In genomic region chr3:78659386-78659987, GRCh38 we compare ENCODE assay signal across 8 cellular contexts.
A peak's percentile ranks its signal among the peaks of the same experiment; 100 is the strongest.
DNase-seq lines count a peak whose midpoint lies in the region; ATAC-seq and TF ChIP-seq lines count a peak whose summit lies in the region.

No MANE protein-coding gene starts in this region.

- ATAC-seq in GM19035 (IDR thresholded peaks at IDR 0.05; ENCODE audit: unreplicated experiment), result no peak
- ATAC-seq in HG03354 (IDR thresholded peaks at IDR 0.05; ENCODE audit: poor library complexity, severe bottlenecking, unreplicated experiment), result no peak

- no peak overlapping the region for H3K27ac Mint-ChIP-seq in endodermal cell

- no peak overlapping the region for H3K4me3 Mint-ChIP-seq in endodermal cell

- H3K27me3 ChIP-seq in BE2C (no peaks in the 10 kb centered on the region), endodermal cell (ENCODE audit: control insufficient read depth, insufficient read depth, low read length, poor library complexity, severe bottlenecking) (no peaks in the 10 kb centered on the region), osteoblast (ENCODE audit: insufficient read depth, low read length) (no peaks in the 10 kb centered on the region)

- POLR2A ChIA-PET in OCI-LY7 (lab: Charles Lee), result no interaction called here

- H3K9me3 ChIP-seq in BE2C, result no peaks in the 10 kb centered on the region
- H3K9me3 ChIP-seq in OCI-LY7 (ENCODE audit: low read length), result no peaks in the 10 kb centered on the region
- no peaks in the 10 kb centered on the region for H3K9me3 ChIP-seq in endodermal cell (ENCODE audit: control insufficient read depth, low read length)
- no peaks in the 10 kb centered on the region for H3K9me3 ChIP-seq in osteoblast (ENCODE audit: low read depth, low read length)

- H3K4me1 ChIP-seq in BE2C (no peaks in the 10 kb centered on the region), OCI-LY7 (ENCODE audit: insufficient read depth, low read length, poor library complexity, severe bottlenecking) (no peaks in the 10 kb centered on the region), endodermal cell (ENCODE audit: control insufficient read depth, insufficient read depth, low read length) (no peaks in the 10 kb centered on the region), osteoblast (ENCODE audit: insufficient read depth, low read length) (no peaks in the 10 kb centered on the region)

- H3K4me3 ChIP-seq in BE2C (ENCODE audit: low read depth, low read length) (no peak overlapping the region), GM12865 (ENCODE audit: low read depth, low read length) (no peak overlapping the region), OCI-LY7 (ENCODE audit: low read depth, low read length, poor library complexity, severe bottlenecking) (no peak overlapping the region), endodermal cell (ENCODE audit: low read length) (no peak overlapping the region), osteoblast (ENCODE audit: insufficient read depth, low read length) (no peak overlapping the region)

- H3K4me2 ChIP-seq in OCI-LY7 (ENCODE audit: low read length) (no peak overlapping the region), osteoblast (ENCODE audit: insufficient read depth, low read length) (no peak overlapping the region)

- H2AFZ ChIP-seq in OCI-LY7 (ENCODE audit: low read length) (no peak overlapping the region), osteoblast (ENCODE audit: low read length) (no peak overlapping the region)

- peaks cover 24% of the 10 kb centered on the region for H3K36me3 Mint-ChIP-seq in endodermal cell (ENCODE audit: low read depth)

- intact Hi-C loops in OCI-LY7 (cut with micrococcal nuclease; ENCODE audit: unreplicated experiment), result loop anchor here (1.0 to 5.0 kb wide), 2 partner anchors 373 to 703 kb away; no protein-coding TSS in a partner anchor

- TF ChIP-seq CTCF in BE2C (IDR thresholded peaks at IDR 0.05; ENCODE audit: low read depth, low read length), result peak; percentile 60
- TF ChIP-seq CTCF in GM12865 (IDR thresholded peaks at IDR 0.05; ENCODE audit: insufficient read depth, low read depth, low read length, missing control alignments), result peak; percentile 33
- peak; percentile 81 for TF ChIP-seq CTCF in OCI-LY7 (conservative IDR thresholded peaks at IDR 0.05; ENCODE audit: low read length)
- TF ChIP-seq CTCF in endodermal cell (conservative IDR thresholded peaks at IDR 0.05), result peak; percentile 85
- peak; percentile 64 for TF ChIP-seq CTCF in osteoblast (IDR thresholded peaks at IDR 0.05; ENCODE audit: extremely low read depth, low read depth, low read length)

- no TSS peak for BruUV-seq in OCI-LY7 (replicated peaks; lab: Mats Ljungman, UMichigan)

- no peaks in the 10 kb centered on the region for H3K4me1 Mint-ChIP-seq in endodermal cell

- H3K36me3 ChIP-seq in BE2C (0 out of 2 replicates have a peak, but pooled peaks cover 4% of the 10 kb centered on the region), OCI-LY7 (ENCODE audit: insufficient read depth, low read length) (no peaks in the 10 kb centered on the region), endodermal cell (ENCODE audit: control insufficient read depth, insufficient read depth, low read length) (peaks cover 9% of the 10 kb centered on the region), osteoblast (ENCODE audit: insufficient read depth, low read length) (no peaks in the 10 kb centered on the region)

- H3K27ac ChIP-seq in OCI-LY7 (ENCODE audit: low read depth, low read length, poor library complexity, severe bottlenecking) (no peak overlapping the region), endodermal cell (ENCODE audit: low read depth, low read length) (no peak overlapping the region), osteoblast (ENCODE audit: low read depth, low read length) (no peak overlapping the region)

- no peak overlapping the region for H3K9ac ChIP-seq in endodermal cell (ENCODE audit: extremely low read depth, low read length, poor library complexity, severe bottlenecking)

- DNase-seq in BE2C (peak; percentile 33), GM12865 (ENCODE audit: low read depth) (peak; percentile 73), OCI-LY7 (ENCODE audit: low spot score) (peak; percentile 54), endodermal cell (no peak), osteoblast (ENCODE audit: insufficient read length, low spot score, missing footprints) (peak; percentile 23), NCI-H2029 treated with DMSO at 0.1 percent for 48 hours (lab: John Stamatoyannopoulos, UW) (no peak)

- CTCF ChIA-PET in OCI-LY7 (lab: Charles Lee; ENCODE audit: unreplicated experiment), result no interaction called here

- WGBS in endodermal cell (ENCODE audit: insufficient coverage in 1 of 2, insufficient read length in 1 of 2), 2 experiments, result 57% methylated on average over 5 of the region's 6 CpGs; no CpG with 5 or more reads in 1 of the 2 experiments

- no peaks in the 10 kb centered on the region for H3K9me2 ChIP-seq in OCI-LY7 (ENCODE audit: insufficient read depth, low read length)

- no peaks in the 10 kb centered on the region for H3K9me3 Mint-ChIP-seq in endodermal cell

- H3K27me3 Mint-ChIP-seq in endodermal cell (ENCODE audit: insufficient read depth), result no peaks in the 10 kb centered on the region

- H4K20me1 ChIP-seq in OCI-LY7 (ENCODE audit: insufficient read depth, low read length) (no peaks in the 10 kb centered on the region), osteoblast (ENCODE audit: insufficient read depth, low read length) (no peaks in the 10 kb centered on the region)

- H3K79me2 ChIP-seq in OCI-LY7 (ENCODE audit: insufficient read depth, low read depth, low read length) (no peaks in the 10 kb centered on the region), osteoblast (ENCODE audit: insufficient read depth, low read length) (no peaks in the 10 kb centered on the region)

Comparison
In these comparisons a context has a peak if more than half of its experiments do, and no peak if none do; other contexts are left out.
1. DNase-seq: peak in BE2C (single experiment), GM12865 (single experiment), OCI-LY7 (single experiment) and osteoblast (single experiment); none in endodermal cell (single experiment) and NCI-H2029 treated with DMSO at 0.1 percent for 48 hours (single experiment).
2. CTCF ChIP-seq: peak in every context shown above with its lines; median percentile 85 in endodermal cell; 81 in OCI-LY7; 64 in osteoblast; 60 in BE2C; 33 in GM12865.